Comparison of ENCODE assay signal across 1 cellular context in genomic region chr17:79082311-79083190, GRCh38.
TF ChIP-seq lines count a peak whose summit lies in the region.

No MANE protein-coding gene starts in this region.

TF ChIP-seq in HepG2, 621 proteins besides CTCF, POLR2A, EP300 and RAD21 (continued from another document and continues in another):
- TF ChIP-seq ZNF687 (CRISPR knock-in tag; IDR thresholded peaks at IDR 0.05) = peak; percentile 44
- TF ChIP-seq SKIL (CRISPR knock-in tag; IDR thresholded peaks at IDR 0.05; ENCODE audit: borderline replicate concordance) = no peak
- no peak for TF ChIP-seq ZNF503 (CRISPR knock-in tag; IDR thresholded peaks at IDR 0.05)
- TF ChIP-seq, protein P1, sequence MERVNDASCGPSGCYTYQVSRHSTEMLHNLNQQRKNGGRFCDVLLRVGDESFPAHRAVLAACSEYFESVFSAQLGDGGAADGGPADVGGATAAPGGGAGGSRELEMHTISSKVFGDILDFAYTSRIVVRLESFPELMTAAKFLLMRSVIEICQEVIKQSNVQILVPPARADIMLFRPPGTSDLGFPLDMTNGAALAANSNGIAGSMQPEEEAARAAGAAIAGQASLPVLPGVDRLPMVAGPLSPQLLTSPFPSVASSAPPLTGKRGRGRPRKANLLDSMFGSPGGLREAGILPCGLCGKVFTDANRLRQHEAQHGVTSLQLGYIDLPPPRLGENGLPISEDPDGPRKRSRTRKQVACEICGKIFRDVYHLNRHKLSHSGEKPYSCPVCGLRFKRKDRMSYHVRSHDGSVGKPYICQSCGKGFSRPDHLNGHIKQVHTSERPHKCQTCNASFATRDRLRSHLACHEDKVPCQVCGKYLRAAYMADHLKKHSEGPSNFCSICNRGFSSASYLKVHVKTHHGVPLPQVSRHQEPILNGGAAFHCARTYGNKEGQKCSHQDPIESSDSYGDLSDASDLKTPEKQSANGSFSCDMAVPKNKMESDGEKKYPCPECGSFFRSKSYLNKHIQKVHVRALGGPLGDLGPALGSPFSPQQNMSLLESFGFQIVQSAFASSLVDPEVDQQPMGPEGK (CRISPR knock-in tag; IDR thresholded peaks at IDR 0.05) = peak; percentile 96
- 0 out of 2 replicates have a peak, but pooled peaks have one; percentile 32 for TF ChIP-seq HNRNPL (IDR thresholded peaks at IDR 0.05; ENCODE audit: low read depth, low read length)
- TF ChIP-seq EZH2 (conservative IDR thresholded peaks at IDR 0.05; ENCODE audit: low read depth, low read length) = no peak
- no peak for TF ChIP-seq ARID3A (IDR thresholded peaks at IDR 0.05; ENCODE audit: low read depth, low read length)
- 0 out of 2 replicates have a peak, but pooled peaks have one; percentile 37 for TF ChIP-seq HOXA3 (CRISPR knock-in tag; IDR thresholded peaks at IDR 0.05)
- TF ChIP-seq ETV6 (CRISPR knock-in tag; conservative IDR thresholded peaks at IDR 0.05) = no peak
- no peak for TF ChIP-seq ZNF552 (CRISPR knock-in tag; IDR thresholded peaks at IDR 0.05; ENCODE audit: borderline replicate concordance)
- no peak for TF ChIP-seq ZNF207 (IDR thresholded peaks at IDR 0.05; ENCODE audit: borderline replicate concordance)
- no peak for TF ChIP-seq ZNF639 (CRISPR knock-in tag; conservative IDR thresholded peaks at IDR 0.05)
- TF ChIP-seq MAZ (IDR thresholded peaks at IDR 0.05; ENCODE audit: borderline replicate concordance, low read depth, low read length) = peak; percentile 55; the same call in 1 of the 2 replicates
- TF ChIP-seq MAZ (CRISPR knock-in tag; IDR thresholded peaks at IDR 0.05; ENCODE audit: low read depth) = peak; percentile 41; the same call in 1 of the 2 replicates
- no peak for TF ChIP-seq KLF15 (CRISPR knock-in tag; IDR thresholded peaks at IDR 0.05; ENCODE audit: borderline replicate concordance)
- TF ChIP-seq, protein P2, sequence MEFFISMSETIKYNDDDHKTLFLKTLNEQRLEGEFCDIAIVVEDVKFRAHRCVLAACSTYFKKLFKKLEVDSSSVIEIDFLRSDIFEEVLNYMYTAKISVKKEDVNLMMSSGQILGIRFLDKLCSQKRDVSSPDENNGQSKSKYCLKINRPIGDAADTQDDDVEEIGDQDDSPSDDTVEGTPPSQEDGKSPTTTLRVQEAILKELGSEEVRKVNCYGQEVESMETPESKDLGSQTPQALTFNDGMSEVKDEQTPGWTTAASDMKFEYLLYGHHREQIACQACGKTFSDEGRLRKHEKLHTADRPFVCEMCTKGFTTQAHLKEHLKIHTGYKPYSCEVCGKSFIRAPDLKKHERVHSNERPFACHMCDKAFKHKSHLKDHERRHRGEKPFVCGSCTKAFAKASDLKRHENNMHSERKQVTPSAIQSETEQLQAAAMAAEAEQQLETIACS (CRISPR knock-in tag; IDR thresholded peaks at IDR 0.05) = no peak
- TF ChIP-seq ZNF790 (CRISPR knock-in tag; IDR thresholded peaks at IDR 0.05; ENCODE audit: borderline replicate concordance) = no peak
- TF ChIP-seq, protein P3, sequence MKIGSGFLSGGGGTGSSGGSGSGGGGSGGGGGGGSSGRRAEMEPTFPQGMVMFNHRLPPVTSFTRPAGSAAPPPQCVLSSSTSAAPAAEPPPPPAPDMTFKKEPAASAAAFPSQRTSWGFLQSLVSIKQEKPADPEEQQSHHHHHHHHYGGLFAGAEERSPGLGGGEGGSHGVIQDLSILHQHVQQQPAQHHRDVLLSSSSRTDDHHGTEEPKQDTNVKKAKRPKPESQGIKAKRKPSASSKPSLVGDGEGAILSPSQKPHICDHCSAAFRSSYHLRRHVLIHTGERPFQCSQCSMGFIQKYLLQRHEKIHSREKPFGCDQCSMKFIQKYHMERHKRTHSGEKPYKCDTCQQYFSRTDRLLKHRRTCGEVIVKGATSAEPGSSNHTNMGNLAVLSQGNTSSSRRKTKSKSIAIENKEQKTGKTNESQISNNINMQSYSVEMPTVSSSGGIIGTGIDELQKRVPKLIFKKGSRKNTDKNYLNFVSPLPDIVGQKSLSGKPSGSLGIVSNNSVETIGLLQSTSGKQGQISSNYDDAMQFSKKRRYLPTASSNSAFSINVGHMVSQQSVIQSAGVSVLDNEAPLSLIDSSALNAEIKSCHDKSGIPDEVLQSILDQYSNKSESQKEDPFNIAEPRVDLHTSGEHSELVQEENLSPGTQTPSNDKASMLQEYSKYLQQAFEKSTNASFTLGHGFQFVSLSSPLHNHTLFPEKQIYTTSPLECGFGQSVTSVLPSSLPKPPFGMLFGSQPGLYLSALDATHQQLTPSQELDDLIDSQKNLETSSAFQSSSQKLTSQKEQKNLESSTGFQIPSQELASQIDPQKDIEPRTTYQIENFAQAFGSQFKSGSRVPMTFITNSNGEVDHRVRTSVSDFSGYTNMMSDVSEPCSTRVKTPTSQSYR (CRISPR knock-in tag; IDR thresholded peaks at IDR 0.05; ENCODE audit: borderline replicate concordance) = 0 out of 2 replicates have a peak, but pooled peaks have one; percentile 42
- no peak for TF ChIP-seq MBNL3 (CRISPR knock-in tag; conservative IDR thresholded peaks at IDR 0.05)
- TF ChIP-seq FIP1L1 (IDR thresholded peaks at IDR 0.05; ENCODE audit: borderline replicate concordance, insufficient read depth, low read depth, low read length) = no peak
- TF ChIP-seq ZNF33B (CRISPR knock-in tag; IDR thresholded peaks at IDR 0.05) = no peak
- TF ChIP-seq, protein P4, sequence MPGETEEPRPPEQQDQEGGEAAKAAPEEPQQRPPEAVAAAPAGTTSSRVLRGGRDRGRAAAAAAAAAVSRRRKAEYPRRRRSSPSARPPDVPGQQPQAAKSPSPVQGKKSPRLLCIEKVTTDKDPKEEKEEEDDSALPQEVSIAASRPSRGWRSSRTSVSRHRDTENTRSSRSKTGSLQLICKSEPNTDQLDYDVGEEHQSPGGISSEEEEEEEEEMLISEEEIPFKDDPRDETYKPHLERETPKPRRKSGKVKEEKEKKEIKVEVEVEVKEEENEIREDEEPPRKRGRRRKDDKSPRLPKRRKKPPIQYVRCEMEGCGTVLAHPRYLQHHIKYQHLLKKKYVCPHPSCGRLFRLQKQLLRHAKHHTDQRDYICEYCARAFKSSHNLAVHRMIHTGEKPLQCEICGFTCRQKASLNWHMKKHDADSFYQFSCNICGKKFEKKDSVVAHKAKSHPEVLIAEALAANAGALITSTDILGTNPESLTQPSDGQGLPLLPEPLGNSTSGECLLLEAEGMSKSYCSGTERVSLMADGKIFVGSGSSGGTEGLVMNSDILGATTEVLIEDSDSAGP (CRISPR knock-in tag; IDR thresholded peaks at IDR 0.05; ENCODE audit: borderline replicate concordance) = 0 out of 2 replicates have a peak, but pooled peaks have one; percentile 7
- TF ChIP-seq YY1 (IDR thresholded peaks at IDR 0.05; ENCODE audit: insufficient read depth, insufficient replicate concordance, low read depth, low read length) = no peak
- TF ChIP-seq PCBP1 (IDR thresholded peaks at IDR 0.05; ENCODE audit: borderline replicate concordance, low read depth, low read length) = no peak
- TF ChIP-seq HOXD1 (CRISPR knock-in tag; IDR thresholded peaks at IDR 0.05) = no peak
- TF ChIP-seq TRAFD1 (CRISPR knock-in tag; IDR thresholded peaks at IDR 0.05; ENCODE audit: borderline replicate concordance) = 0 out of 2 replicates have a peak, but pooled peaks have one; percentile 38
- TF ChIP-seq ARNT2 (CRISPR knock-in tag; IDR thresholded peaks at IDR 0.05; ENCODE audit: low read depth) = no peak
- no peak for TF ChIP-seq ZNF335 (CRISPR knock-in tag; IDR thresholded peaks at IDR 0.05)
- TF ChIP-seq ZNF251 (CRISPR knock-in tag; IDR thresholded peaks at IDR 0.05) = no peak
- no peak for TF ChIP-seq SOX6 (IDR thresholded peaks at IDR 0.05)
- 0 out of 2 replicates have a peak, but pooled peaks have one; percentile 22 for TF ChIP-seq SOX6 (CRISPR knock-in tag; IDR thresholded peaks at IDR 0.05)
- TF ChIP-seq, protein P5, sequence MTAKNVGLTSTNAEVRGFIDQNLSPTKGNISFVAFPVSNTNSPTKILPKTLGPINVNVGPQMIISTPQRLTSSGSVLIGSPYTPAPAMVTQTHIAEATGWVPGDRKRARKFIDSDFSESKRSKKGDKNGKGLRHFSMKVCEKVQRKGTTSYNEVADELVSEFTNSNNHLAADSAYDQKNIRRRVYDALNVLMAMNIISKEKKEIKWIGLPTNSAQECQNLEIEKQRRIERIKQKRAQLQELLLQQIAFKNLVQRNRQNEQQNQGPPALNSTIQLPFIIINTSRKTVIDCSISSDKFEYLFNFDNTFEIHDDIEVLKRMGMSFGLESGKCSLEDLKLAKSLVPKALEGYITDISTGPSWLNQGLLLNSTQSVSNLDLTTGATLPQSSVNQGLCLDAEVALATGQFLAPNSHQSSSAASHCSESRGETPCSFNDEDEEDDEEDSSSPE (CRISPR knock-in tag; IDR thresholded peaks at IDR 0.05) = no peak
